Comparison of ENCODE assay signal across 26 cellular contexts in the genomic region with DNA sequence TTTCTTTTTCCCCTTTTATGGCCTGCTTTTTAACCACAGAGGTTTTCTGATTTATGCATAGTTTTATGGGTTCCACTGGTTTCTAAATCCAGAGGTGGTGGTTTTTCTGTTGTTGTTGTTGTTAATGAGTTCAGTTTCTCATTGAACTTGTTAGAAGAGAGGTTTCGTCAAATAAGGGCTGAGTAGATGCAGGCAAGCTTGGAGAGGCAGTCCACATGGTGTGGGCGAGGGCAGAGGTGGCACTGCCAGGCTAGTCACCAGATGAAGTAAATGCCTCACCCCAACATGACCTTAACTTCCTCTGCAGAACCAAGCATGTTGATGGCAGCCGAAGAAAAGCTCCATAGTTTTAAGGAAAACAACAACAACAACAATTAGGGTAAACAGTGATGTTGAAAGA.
DNase-seq lines count a peak whose midpoint lies in the region; ATAC-seq, FAIRE-seq and TF ChIP-seq lines count a peak whose summit lies in the region.
"Had no signal": no experiment of that assay in that cellular context is flagged by ENCODE, and none has a peak within 500 bp of the region (broad histone marks: within the 10 kb centered on the region; RNA-seq: fewer than 3 reads in every experiment).

No MANE protein-coding gene starts in this region.

- no peak for TF ChIP-seq POLR2A in H54 (IDR thresholded peaks at IDR 0.05; ENCODE audit: low read depth, low read length)

- H3K9ac ChIP-seq in neuronal stem cell (ENCODE audit: low read depth, low read length, poor library complexity): no peak overlapping the region
- H3K9ac ChIP-seq: BLaER1 had no signal

- no peak overlapping the region for H3K27ac ChIP-seq in neuronal stem cell (replicated peaks; ENCODE audit: low read length)
- H3K27ac ChIP-seq: BLaER1, thoracic aorta had no signal

- CTCF ChIA-PET in activated CD8-positive, alpha-beta T cell treated with anti-CD3 and anti-CD28 coated beads for 36 hours (lab: Charles Lee): no interaction called here
- CTCF ChIA-PET in activated CD8-positive, alpha-beta T cell treated with anti-CD3 and anti-CD28 coated beads, Interleukin-2, amount 10 ng/mL, durations not matched to agents 7 days and 5 days (lab: Charles Lee): no interaction called here
- CTCF ChIA-PET in Caco-2 (lab: Charles Lee): no interaction called here

- H4K8ac ChIP-seq in neuronal stem cell (ENCODE audit: low read depth, low read length): peak overlapping the region; percentile 78

- H3K36me3 ChIP-seq in neuronal stem cell (replicated peaks in 1 of 2; ENCODE audit: control insufficient read depth in 2 of 2, insufficient read depth in 2 of 2, low read length in 2 of 2) (peaks cover 5 to 84% of the 10 kb centered on the region in 2 donors), Caco-2 (ENCODE audit: control insufficient read depth, insufficient read depth, low read length) (0 out of 2 replicates have a peak, but pooled peaks cover 1% of the 10 kb centered on the region)

- peaks cover 32% of the 10 kb centered on the region for H3K4me1 Mint-ChIP-seq in activated CD8-positive, alpha-beta T cell treated with anti-CD3 and anti-CD28 coated beads for 36 hours (ENCODE audit: low read depth)
- peaks cover 11% of the 10 kb centered on the region for H3K4me1 Mint-ChIP-seq in activated CD8-positive, alpha-beta T cell treated with anti-CD3 and anti-CD28 coated beads, Interleukin-2, amount 10 ng/mL, durations not matched to agents 7 days and 5 days (ENCODE audit: low read depth)
- H3K4me1 Mint-ChIP-seq in Caco-2 (ENCODE audit: low read depth, unreplicated experiment): no peaks in the 10 kb centered on the region

- H3K4me2 ChIP-seq in neuronal stem cell (ENCODE audit: insufficient read depth, low read length, poor library complexity, severe bottlenecking): no peak overlapping the region
- H3K4me2 ChIP-seq: BLaER1 had no signal

- H3K9me3 ChIP-seq in neuronal stem cell (replicated peaks in 1 of 2; ENCODE audit: control insufficient read depth in 2 of 2, insufficient read depth in 1 of 2, low read depth in 1 of 2, low read length in 2 of 2): no peaks in the 10 kb centered on the region
- no peaks in the 10 kb centered on the region for H3K9me3 ChIP-seq in Caco-2
- H3K9me3 ChIP-seq: BLaER1, thoracic aorta had no signal

- POLR2A ChIA-PET in activated CD8-positive, alpha-beta T cell treated with anti-CD3 and anti-CD28 coated beads for 36 hours (lab: Charles Lee): no interaction called here
- POLR2A ChIA-PET in activated CD8-positive, alpha-beta T cell treated with anti-CD3 and anti-CD28 coated beads, Interleukin-2, amount 10 ng/mL, durations not matched to agents 7 days and 5 days (lab: Charles Lee): interaction anchor here (0.7 kb wide), 1 partner anchor 59 kb away, joined by 3 read pairs; no protein-coding TSS in a partner anchor
- POLR2A ChIA-PET in Caco-2 (lab: Charles Lee): no interaction called here

- no peaks in the 10 kb centered on the region for H3K27me3 ChIP-seq in neuronal stem cell (ENCODE audit: control insufficient read depth in 3 of 3, insufficient read depth in 3 of 3, low read depth in 1 of 3, low read length in 3 of 3)
- H3K27me3 ChIP-seq in Caco-2 (replicated peaks; ENCODE audit: control insufficient read depth, insufficient read depth, low read length): no peaks in the 10 kb centered on the region
- H3K27me3 ChIP-seq: BLaER1 had no signal

- H2AK5ac ChIP-seq in neuronal stem cell (ENCODE audit: low read depth, low read length): no peak overlapping the region

- H3K4me3 ChIP-seq in neuronal stem cell (ENCODE audit: low read length in 2 of 2) (no peak overlapping the region), Caco-2 (ENCODE audit: low read depth, low read length) (no peak overlapping the region)
- H3K4me3 ChIP-seq: BLaER1, thoracic aorta had no signal

- peaks cover 18% of the 10 kb centered on the region for H3K9me3 Mint-ChIP-seq in activated CD8-positive, alpha-beta T cell treated with anti-CD3 and anti-CD28 coated beads for 36 hours
- H3K9me3 Mint-ChIP-seq in activated CD8-positive, alpha-beta T cell treated with anti-CD3 and anti-CD28 coated beads, Interleukin-2, amount 10 ng/mL, durations not matched to agents 7 days and 5 days (ENCODE audit: insufficient read depth): no peaks in the 10 kb centered on the region
- H3K9me3 Mint-ChIP-seq in Caco-2 (ENCODE audit: unreplicated experiment): no peaks in the 10 kb centered on the region

- intact Hi-C loops in activated CD8-positive, alpha-beta T cell treated with anti-CD3 and anti-CD28 coated beads for 36 hours (cut with micrococcal nuclease): no loop called here
- intact Hi-C loops in Caco-2 (cut with micrococcal nuclease; ENCODE audit: unreplicated experiment): no loop called here

- no TSS peak for BruUV-seq in Caco-2 (replicated peaks; lab: Mats Ljungman, UMichigan)

- no peaks in the 10 kb centered on the region for H3K27me3 Mint-ChIP-seq in activated CD8-positive, alpha-beta T cell treated with anti-CD3 and anti-CD28 coated beads for 36 hours
- no peaks in the 10 kb centered on the region for H3K27me3 Mint-ChIP-seq in activated CD8-positive, alpha-beta T cell treated with anti-CD3 and anti-CD28 coated beads, Interleukin-2, amount 10 ng/mL, durations not matched to agents 7 days and 5 days (ENCODE audit: low read depth)
- no peaks in the 10 kb centered on the region for H3K27me3 Mint-ChIP-seq in Caco-2 (ENCODE audit: insufficient read depth, unreplicated experiment)
- H3K27me3 Mint-ChIP-seq: activated B cell treated with CpG ODN at 0.5 μM for 24 hours had no signal

- ATAC-seq in activated CD8-positive, alpha-beta T cell treated with anti-CD3 and anti-CD28 coated beads for 36 hours: peak; percentile 16
- ATAC-seq in activated CD8-positive, alpha-beta T cell treated with anti-CD3 and anti-CD28 coated beads, Interleukin-2, amount 10 ng/mL, durations not matched to agents 7 days and 5 days: no peak
- ATAC-seq in GM18909 (IDR thresholded peaks at IDR 0.05; ENCODE audit: poor library complexity, unreplicated experiment) (no peak), GM21619 (IDR thresholded peaks at IDR 0.05; ENCODE audit: unreplicated experiment) (no peak)

- no peak overlapping the region for H2AFZ ChIP-seq in neuronal stem cell (ENCODE audit: low read length)

- no peak overlapping the region for H3K4me3 Mint-ChIP-seq in activated CD8-positive, alpha-beta T cell treated with anti-CD3 and anti-CD28 coated beads for 36 hours
- H3K4me3 Mint-ChIP-seq in activated CD8-positive, alpha-beta T cell treated with anti-CD3 and anti-CD28 coated beads, Interleukin-2, amount 10 ng/mL, durations not matched to agents 7 days and 5 days: no peak overlapping the region
- no peak overlapping the region for H3K4me3 Mint-ChIP-seq in Caco-2 (ENCODE audit: unreplicated experiment)
- H3K4me3 Mint-ChIP-seq: activated B cell treated with CpG ODN at 0.5 μM for 24 hours had no signal

- H2BK5ac ChIP-seq in neuronal stem cell (ENCODE audit: low read length): no peak overlapping the region

- H3K14ac ChIP-seq in neuronal stem cell (ENCODE audit: low read length): no peak overlapping the region

- WGBS in neuronal stem cell (ENCODE audit: extremely low coverage in 2 of 2, insufficient read length in 2 of 2, insufficient replicate concordance in 1 of 2), 2 donors: no CpG with 5 or more reads among the region's 3 CpGs

- FAIRE-seq in H54 (lab: Jason Lieb, UNC): peak; percentile 20
- FAIRE-seq: colon, endometrium had no signal

- DNase-seq in activated CD8-positive, alpha-beta T cell treated with anti-CD3 and anti-CD28 coated beads for 36 hours: peak; percentile 8
- no peak for DNase-seq in activated CD8-positive, alpha-beta T cell treated with anti-CD3 and anti-CD28 coated beads, Interleukin-2, amount 10 ng/mL, durations not matched to agents 7 days and 5 days
- DNase-seq in H54 (ENCODE audit: insufficient read length, low spot score): no peak
- DNase-seq in activated naive CD4-positive, alpha-beta T cell treated with anti-CD3 and anti-CD28 coated beads, Interleukin-2, amount 50 U/mL, for 16 hours: peak; percentile 44
- no peak for DNase-seq in neuronal stem cell (ENCODE audit: low spot score)
- DNase-seq in Caco-2: no peak
- DNase-seq: ACHN, activated B cell treated with CpG ODN at 0.5 μM for 24 hours, glutamatergic neuron, GOT3, IMR-90, kidney glomerular epithelial cell, mammary epithelial cell, NCI-H1105, NCI-H2029 treated with DMSO at 0.1 percent for 48 hours, NCI-H226, NCI-H774, OCI-M1, retina, T1000 had no signal

- no peak overlapping the region for H3K4ac ChIP-seq in neuronal stem cell (ENCODE audit: low read length)

- H3K18ac ChIP-seq in neuronal stem cell (ENCODE audit: low read length): no peak overlapping the region

- H3K4me1 ChIP-seq in neuronal stem cell (ENCODE audit: control insufficient read depth in 2 of 2, insufficient read depth in 1 of 2, low read depth in 1 of 2, low read length in 2 of 2): no peaks in the 10 kb centered on the region
- no peaks in the 10 kb centered on the region for H3K4me1 ChIP-seq in Caco-2

- no peak overlapping the region for H3K23ac ChIP-seq in neuronal stem cell (ENCODE audit: low read depth, low read length, poor library complexity)

- H3K27ac Mint-ChIP-seq in activated CD8-positive, alpha-beta T cell treated with anti-CD3 and anti-CD28 coated beads for 36 hours: peak overlapping the region; percentile 56
- no peak overlapping the region for H3K27ac Mint-ChIP-seq in activated CD8-positive, alpha-beta T cell treated with anti-CD3 and anti-CD28 coated beads, Interleukin-2, amount 10 ng/mL, durations not matched to agents 7 days and 5 days
- H3K27ac Mint-ChIP-seq in Caco-2 (ENCODE audit: unreplicated experiment): no peak overlapping the region
- H3K27ac Mint-ChIP-seq: activated B cell treated with CpG ODN at 0.5 μM for 24 hours had no signal

- peaks cover 90% of the 10 kb centered on the region for H3K36me3 Mint-ChIP-seq in activated CD8-positive, alpha-beta T cell treated with anti-CD3 and anti-CD28 coated beads for 36 hours (ENCODE audit: low read depth)
- H3K36me3 Mint-ChIP-seq in activated CD8-positive, alpha-beta T cell treated with anti-CD3 and anti-CD28 coated beads, Interleukin-2, amount 10 ng/mL, durations not matched to agents 7 days and 5 days (ENCODE audit: low read depth): peaks cover 75% of the 10 kb centered on the region
- peaks cover 61% of the 10 kb centered on the region for H3K36me3 Mint-ChIP-seq in Caco-2 (ENCODE audit: insufficient read depth, unreplicated experiment)

- no peak overlapping the region for H2BK15ac ChIP-seq in neuronal stem cell (ENCODE audit: low read length)

- H2BK120ac ChIP-seq in neuronal stem cell (ENCODE audit: low read depth, low read length): no peak overlapping the region

- no peak overlapping the region for H4K91ac ChIP-seq in neuronal stem cell (ENCODE audit: low read depth, low read length, poor library complexity)

- H3K79me1 ChIP-seq in neuronal stem cell (ENCODE audit: low read depth, low read length): no peaks in the 10 kb centered on the region

- no peak overlapping the region for H2BK12ac ChIP-seq in neuronal stem cell (ENCODE audit: low read length)

- TF ChIP-seq CTCF in activated CD8-positive, alpha-beta T cell treated with anti-CD3 and anti-CD28 coated beads for 36 hours (IDR thresholded peaks at IDR 0.05): no peak
- no peak for TF ChIP-seq CTCF in Caco-2 (IDR thresholded peaks at IDR 0.05; ENCODE audit: insufficient read depth in 1 of 2, low read depth in 1 of 2, low read length in 1 of 2, severe bottlenecking in 1 of 2, unreplicated experiment in 1 of 2)

Comparison
In these comparisons a context has a peak if more than half of its experiments do, and no peak if none do; other contexts are left out.
1. DNase-seq: peak in activated CD8-positive, alpha-beta T cell treated with anti-CD3 and anti-CD28 coated beads for 36 hours (single experiment) and activated naive CD4-positive, alpha-beta T cell treated with anti-CD3 and anti-CD28 coated beads, Interleukin-2, amount 50 U/mL, for 16 hours (single experiment); none in activated CD8-positive, alpha-beta T cell treated with anti-CD3 and anti-CD28 coated beads, Interleukin-2, amount 10 ng/mL, durations not matched to agents 7 days and 5 days (single experiment), H54 (single experiment), neuronal stem cell (single experiment) and Caco-2 (0 of 2).